Comparison of ENCODE assay signal across 8 cellular contexts in genomic region chr9:97984188-97985057, GRCh38. TPM values are rescaled to one million over a fixed set of nuclear protein-coding genes. Genes with fewer than 3 reads are reported as not detected.
A peak's percentile ranks its signal among the peaks of the same experiment; 100 is the strongest.
DNase-seq lines count a peak whose midpoint lies in the region; ATAC-seq and TF ChIP-seq lines count a peak whose summit lies in the region.

No MANE protein-coding gene starts in this region.

- DNase-seq in BE2C (peak; percentile 87), OCI-M1 (lab: John Stamatoyannopoulos, UW) (peak; percentile 82), activated T-helper 1 cell treated with Interleukin-2 at 50 U/mL for 16 hours (ENCODE audit: low read depth) (peak; percentile 73), esophagus squamous epithelium (lab: John Stamatoyannopoulos, UW) (peak; percentile 38), myocyte (ENCODE audit: low read depth) (peak; percentile 78)
- peak; percentile 41 for DNase-seq in stimulated activated CD8-positive, alpha-beta memory T cell treated with anti-CD3 and anti-CD28 coated beads, Interleukin-7, amount 100 ng/mL, for 24 hours (ENCODE audit: low read depth)

- ATAC-seq in GM19035 (IDR thresholded peaks at IDR 0.05; ENCODE audit: unreplicated experiment) (peak; percentile 28), HG03521 (IDR thresholded peaks at IDR 0.05; ENCODE audit: unreplicated experiment) (peak; percentile 29)

- no peak for TF ChIP-seq CTCF in BE2C (IDR thresholded peaks at IDR 0.05; ENCODE audit: low read depth, low read length)
- peak in 2 of 6 experiments; percentile 2 to 12 for TF ChIP-seq CTCF in esophagus squamous epithelium (IDR thresholded peaks at IDR 0.05)

- TF ChIP-seq POLR2A in esophagus squamous epithelium (IDR thresholded peaks at IDR 0.05) = peak in 2 of 4 donors; percentile 64 to 80

- intact Hi-C loops in esophagus squamous epithelium (cut with DNase I) = no loop called here

- 0% methylated on average over 1 to 12 of the region's 116 CpGs for WGBS in esophagus squamous epithelium, 2 donors

- H3K36me3 ChIP-seq in BE2C = peaks cover 27% of the 10 kb centered on the region
- H3K36me3 ChIP-seq in esophagus squamous epithelium = no peaks in the 10 kb centered on the region

- H3K27me3 ChIP-seq in BE2C (no peaks in the 10 kb centered on the region), esophagus squamous epithelium (no peaks in the 10 kb centered on the region)

- peak overlapping the region; percentile 74 for H3K4me3 ChIP-seq in BE2C (ENCODE audit: low read depth, low read length)
- H3K4me3 ChIP-seq in esophagus squamous epithelium = peak overlapping the region; percentile 83 to 97 (median 90)

- H3K27ac ChIP-seq in esophagus squamous epithelium = peak overlapping the region; percentile 98 to 100 (median 99)

- H3K9me3 ChIP-seq in BE2C (no peaks in the 10 kb centered on the region), esophagus squamous epithelium (no peaks in the 10 kb centered on the region)

- H3K4me1 ChIP-seq in BE2C = peaks cover 12% of the 10 kb centered on the region; the same call in 1 of the 2 replicates
- peaks cover 24 to 82% (median 46%) of the 10 kb centered on the region in 3 donors for H3K4me1 ChIP-seq in esophagus squamous epithelium

RNA-seq across cellular contexts. Expression of gene ANP32B, which starts 1.3 kb away (rescaled TPM):
- 238 TPM for polyA plus RNA-seq in BE2C (2012; ENCODE audit: insufficient read depth, insufficient read length, low read depth)
- 10 to 100 TPM; 21.9 to 41.8 (median 28.4) TPM for total RNA-seq in esophagus squamous epithelium
- total RNA-seq in myocyte = 7.0 and 7.1 TPM in 2 replicates
- 88.5 TPM for polyA plus RNA-seq in myocyte (2012)

RNA-seq across cellular contexts. Expression of gene HEMGN, which starts 46.5 kb away (rescaled TPM):
- polyA plus RNA-seq in BE2C (2012; ENCODE audit: insufficient read depth, insufficient read length, low read depth) = not detected
- total RNA-seq in esophagus squamous epithelium (not detected), myocyte (0.08 and 0.10 TPM in 2 replicates)
- not detected for polyA plus RNA-seq in myocyte (2012)

Comparison
In these comparisons a context has a peak if more than half of its experiments do, and no peak if none do; other contexts are left out.
1. Peak in every context shown above with its lines: DNase-seq, ATAC-seq, H3K4me3 ChIP-seq and H3K27ac ChIP-seq.